ENCODE assay signal across 8 cellular contexts in the genomic region with DNA sequence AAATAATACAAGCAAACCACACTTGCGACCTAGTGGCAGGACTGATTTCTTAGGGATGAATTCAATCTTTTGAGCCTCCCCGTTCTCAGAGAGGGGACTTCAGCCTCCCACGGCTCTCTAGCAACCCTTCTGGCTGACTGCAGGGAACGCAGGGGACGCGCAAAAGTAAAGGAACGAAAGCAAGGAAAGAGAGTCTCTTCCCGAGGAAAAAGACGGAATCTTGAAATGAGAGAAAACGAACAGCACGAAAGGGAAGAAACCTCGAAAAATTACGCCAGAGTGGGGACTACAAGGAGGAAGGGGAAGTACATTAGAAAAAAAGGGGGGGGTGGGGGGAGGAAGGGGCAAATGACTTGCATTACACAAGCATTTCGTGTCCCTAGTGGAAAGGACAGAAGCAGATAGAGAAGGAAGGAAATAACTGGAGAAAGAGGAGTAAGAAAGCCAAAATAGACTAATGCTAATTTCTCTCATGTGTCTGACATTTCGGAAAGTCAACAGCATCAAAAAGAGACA. TPM values are rescaled to one million over a fixed set of nuclear protein-coding genes. Genes with fewer than 3 reads are reported as not detected.
DNase-seq lines count a peak whose midpoint lies in the region; ATAC-seq, FAIRE-seq and TF ChIP-seq lines count a peak whose summit lies in the region.

No MANE protein-coding gene starts in this region.

- H3K36me3 ChIP-seq in astrocyte (ENCODE audit: insufficient read depth, low read length): no peaks in the 10 kb centered on the region

- H3K9me3 ChIP-seq in astrocyte (ENCODE audit: insufficient read depth, low read depth, low read length): no peaks in the 10 kb centered on the region

- peaks cover 1% of the 10 kb centered on the region for H3K36me3 Mint-ChIP-seq in astrocyte (ENCODE audit: low read depth, unreplicated experiment)
- peaks cover 3% of the 10 kb centered on the region for H3K36me3 Mint-ChIP-seq in progenitor cell of endocrine pancreas (ENCODE audit: insufficient read depth)

- H3K27ac ChIP-seq in astrocyte (ENCODE audit: low read depth, low read length): peak overlapping the region; percentile 5

- H4K20me1 ChIP-seq in astrocyte (ENCODE audit: insufficient read depth, low read length): peaks cover 50% of the 10 kb centered on the region

- no peak for ATAC-seq in HG03565 (IDR thresholded peaks at IDR 0.05; ENCODE audit: unreplicated experiment)

- peaks cover 7% of the 10 kb centered on the region for H3K4me1 ChIP-seq in astrocyte (ENCODE audit: insufficient read depth, low read length)

- H2AFZ ChIP-seq in astrocyte (ENCODE audit: low read depth, low read length): no peak overlapping the region

- H3K79me2 ChIP-seq in astrocyte (ENCODE audit: insufficient read depth, low read length): peaks cover 60% of the 10 kb centered on the region

- H3K4me3 Mint-ChIP-seq in astrocyte (ENCODE audit: unreplicated experiment) (peak overlapping the region; percentile 99), progenitor cell of endocrine pancreas (ENCODE audit: low read depth) (peak overlapping the region; percentile 88)

- H3K27me3 Mint-ChIP-seq in astrocyte (ENCODE audit: low read depth, unreplicated experiment) (no peaks in the 10 kb centered on the region), progenitor cell of endocrine pancreas (no peaks in the 10 kb centered on the region)

- H3K4me3 ChIP-seq in astrocyte (ENCODE audit: insufficient read depth, low read depth, low read length): peak overlapping the region; percentile 84

- DNase-seq in GM03348 (ENCODE audit: low spot score) (peak; percentile 83), NCI-H1092 (lab: John Stamatoyannopoulos, UW) (peak; percentile 45), SW 1271 (lab: John Stamatoyannopoulos, UW) (peak; percentile 58 to 89), astrocyte (ENCODE audit: low read depth) (peak; percentile 60), hepatic stellate cell (ENCODE audit: low spot score) (peak; percentile 86), progenitor cell of endocrine pancreas (ENCODE audit: low spot score, unreplicated experiment) (peak; percentile 45), GOT3 (lab: John Stamatoyannopoulos, UW) (no peak)

- no peak for FAIRE-seq in astrocyte (lab: Jason Lieb, UNC)

- peak overlapping the region; percentile 93 for H3K4me2 ChIP-seq in astrocyte (ENCODE audit: low read length)

- TF ChIP-seq CTCF in astrocyte (IDR thresholded peaks at IDR 0.05; ENCODE audit: insufficient read depth, low read depth, low read length): peak; percentile 93
- TF ChIP-seq CTCF in progenitor cell of endocrine pancreas (IDR thresholded peaks at IDR 0.05; ENCODE audit: unreplicated experiment): peak; percentile 81

- no peaks in the 10 kb centered on the region for H3K27me3 ChIP-seq in astrocyte (ENCODE audit: insufficient read depth, low read length)

- H3K4me1 Mint-ChIP-seq in astrocyte (ENCODE audit: low read depth, unreplicated experiment) (peaks cover 9% of the 10 kb centered on the region), progenitor cell of endocrine pancreas (ENCODE audit: low read depth) (peaks cover 19% of the 10 kb centered on the region)

- peak overlapping the region; percentile 94 for H3K9ac ChIP-seq in astrocyte (ENCODE audit: low read length)

- H3K9me3 Mint-ChIP-seq in astrocyte (ENCODE audit: unreplicated experiment) (no peaks in the 10 kb centered on the region), progenitor cell of endocrine pancreas (ENCODE audit: low read depth) (no peaks in the 10 kb centered on the region)

- H3K27ac Mint-ChIP-seq in astrocyte (ENCODE audit: unreplicated experiment) (peak overlapping the region; percentile 95), progenitor cell of endocrine pancreas (peak overlapping the region; percentile 95)

RNA-seq across cellular contexts. Expression of a gene that starts 1.2 kb away (rescaled TPM):
- total RNA-seq in astrocyte (152 and 168 TPM in 2 replicates), progenitor cell of endocrine pancreas (84.8 and 87.5 TPM in 2 replicates)

RNA-seq across cellular contexts. Expression of a gene that starts 52.2 kb away (rescaled TPM):
- total RNA-seq in astrocyte: 52.4 and 54.5 TPM in 2 replicates
- total RNA-seq in progenitor cell of endocrine pancreas: 168 and 197 TPM in 2 replicates
